ENCODE assay signal across 9 cellular contexts in the genomic region with DNA sequence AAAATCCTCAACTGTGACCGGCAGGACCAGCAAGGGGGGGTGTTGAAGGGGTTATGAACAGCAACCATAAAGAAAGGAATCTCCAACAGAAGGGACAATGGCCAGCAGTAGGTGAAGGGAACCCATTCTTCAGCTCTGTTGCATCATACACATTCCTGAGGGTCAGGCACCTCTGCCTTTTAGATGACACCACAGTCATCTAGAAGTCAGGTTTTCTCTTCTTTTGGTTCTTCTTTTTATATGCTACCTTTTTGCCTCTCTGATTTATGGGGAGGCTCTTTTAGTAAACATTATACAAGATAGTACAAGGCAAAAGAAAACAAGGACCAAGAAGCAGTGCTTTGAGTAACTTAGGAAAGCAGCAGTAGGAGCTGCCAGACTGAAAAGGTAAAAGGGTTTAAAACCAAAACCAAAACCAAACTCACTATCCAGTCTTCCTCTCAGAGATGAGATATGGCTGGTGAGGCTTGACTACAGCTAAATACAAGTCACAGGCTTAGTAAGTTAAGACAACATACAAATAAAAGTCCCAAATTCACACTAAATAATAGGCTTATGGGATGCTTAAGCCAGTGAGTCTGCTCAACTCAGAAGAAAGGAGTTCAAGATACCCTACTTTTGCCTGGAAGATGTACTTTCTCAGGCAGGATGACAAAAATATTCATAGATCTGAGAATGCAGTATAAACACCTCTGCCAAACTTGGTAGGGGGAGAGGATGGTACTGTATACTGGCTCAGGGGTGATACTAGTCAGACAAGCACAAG. TPM values are rescaled to one million over a fixed set of nuclear protein-coding genes. Genes with fewer than 3 reads are reported as not detected.
DNase-seq lines count a peak whose midpoint lies in the region; ATAC-seq and TF ChIP-seq lines count a peak whose summit lies in the region.
"Had no signal": no experiment of that assay in that cellular context is flagged by ENCODE, and none has a peak within 500 bp of the region (broad histone marks: within the 10 kb centered on the region; RNA-seq: fewer than 3 reads in every experiment).

No MANE protein-coding gene starts in this region.

- H4K91ac ChIP-seq in H9 (ENCODE audit: insufficient read length, low read depth, low read length), result no peak overlapping the region

- TF ChIP-seq CTCF in H9 (conservative IDR thresholded peaks at IDR 0.05) (no peak), left lung (IDR thresholded peaks at IDR 0.05) (no peak)

- H3T11ph ChIP-seq in H9 (ENCODE audit: low read length), result no peak overlapping the region

- H3K27ac Mint-ChIP-seq in H9, result peak overlapping the region; percentile 85 to 91 (median 90)

- H2BK20ac ChIP-seq in H9 (ENCODE audit: low read depth, low read length, poor library complexity, severe bottlenecking), result no peak overlapping the region

- no peaks in the 10 kb centered on the region for H4K20me1 ChIP-seq in H9 (ENCODE audit: control insufficient read depth, insufficient read depth, insufficient read length)

- H3K27ac ChIP-seq in H9 (ENCODE audit: insufficient read length, low read depth, low read length), result no peak overlapping the region
- H3K27ac ChIP-seq in mesendoderm (ENCODE audit: low read depth, low read length), result no peak overlapping the region
- H3K27ac ChIP-seq in left lung, result peak overlapping the region in 1 of 2 donors; percentile 37

- H3K4me3 ChIP-seq in mesendoderm (ENCODE audit: low read length), result no peak overlapping the region
- H3K4me3 ChIP-seq in left lung, result no peak overlapping the region

- DNase-seq in H9 (no peak), SW480 (ENCODE audit: low spot score) (peak; percentile 25), mesendoderm (peak; percentile 71), glomerular visceral epithelial cell (ENCODE audit: extremely low spot score) (no peak), left lung (no peak), NCI-H2227 treated with DMSO at 0.1 percent for 48 hours (lab: John Stamatoyannopoulos, UW) (no peak), NCI-H2107 treated with DMSO at 0.1 percent for 48 hours (lab: John Stamatoyannopoulos, UW; ENCODE audit: unreplicated experiment) (no peak)

- H3K23me2 ChIP-seq in H9 (ENCODE audit: insufficient read length, low read depth, low read length, poor library complexity, severe bottlenecking), result no peaks in the 10 kb centered on the region

- no peak overlapping the region for H3K23ac ChIP-seq in H9 (ENCODE audit: insufficient read length, low read depth, low read length)
- H3K23ac ChIP-seq in mesendoderm (ENCODE audit: low read length), result no peak overlapping the region

- H3K4me2 ChIP-seq in H9 (ENCODE audit: insufficient read depth, insufficient read length, low read length) (no peak overlapping the region), mesendoderm (ENCODE audit: low read length) (no peak overlapping the region)

- ATAC-seq in GM18870 (IDR thresholded peaks at IDR 0.05; ENCODE audit: unreplicated experiment), result peak; percentile 81
- no peak for ATAC-seq in left lung
- ATAC-seq: Panc1 had no signal

- H3K4me1 Mint-ChIP-seq in H9, result peaks cover 38 to 43% of the 10 kb centered on the region in 2 experiments

- H2AFZ ChIP-seq in H9 (ENCODE audit: low read length), result no peak overlapping the region

- no peak overlapping the region for H3K14ac ChIP-seq in H9 (ENCODE audit: insufficient read depth, low read length)

- H4K5ac ChIP-seq in H9 (ENCODE audit: insufficient read length, low read depth, low read length) (no peak overlapping the region), mesendoderm (ENCODE audit: low read length) (no peak overlapping the region)

- H3K4me1 ChIP-seq in H9 (ENCODE audit: insufficient read depth, low read length), result peaks cover 4% of the 10 kb centered on the region; the same call in 1 of the 2 replicates
- H3K4me1 ChIP-seq in mesendoderm (ENCODE audit: control insufficient read depth, low read depth, low read length), result peaks cover 2% of the 10 kb centered on the region
- no peaks in the 10 kb centered on the region for H3K4me1 ChIP-seq in left lung

- H3K56ac ChIP-seq in H9 (ENCODE audit: insufficient read length, low read depth, low read length) (no peak overlapping the region), mesendoderm (ENCODE audit: low read length) (no peak overlapping the region)

- H2BK120ac ChIP-seq in H9 (ENCODE audit: low read depth, low read length, poor library complexity, severe bottlenecking), result no peak overlapping the region
- no peak overlapping the region for H2BK120ac ChIP-seq in mesendoderm (ENCODE audit: low read depth, low read length)

- intact Hi-C loops in left lung (cut with DNase I), result no loop called here

- H3K27me3 ChIP-seq in H9 (ENCODE audit: insufficient read depth, low read length), result no peaks in the 10 kb centered on the region
- no peaks in the 10 kb centered on the region for H3K27me3 ChIP-seq in mesendoderm (ENCODE audit: insufficient read depth, low read length, poor library complexity)
- no peaks in the 10 kb centered on the region for H3K27me3 ChIP-seq in left lung

- no peak overlapping the region for H4K8ac ChIP-seq in H9 (replicated peaks; ENCODE audit: insufficient read length, low read depth, low read length)
- no peak overlapping the region for H4K8ac ChIP-seq in mesendoderm (ENCODE audit: low read depth, low read length)

- no peaks in the 10 kb centered on the region for H3K27me3 Mint-ChIP-seq in H9 (ENCODE audit: low read depth)

- H2BK12ac ChIP-seq in H9 (ENCODE audit: insufficient read length, low read depth, low read length), result no peak overlapping the region

- H3K18ac ChIP-seq in H9 (ENCODE audit: insufficient read length, low read depth, low read length) (no peak overlapping the region), mesendoderm (ENCODE audit: low read length) (no peak overlapping the region)

- H3K9ac ChIP-seq in H9 (ENCODE audit: extremely low read depth, insufficient read length, low read length) (no peak overlapping the region), mesendoderm (ENCODE audit: low read length) (no peak overlapping the region)

- no peak overlapping the region for H3K4me3 Mint-ChIP-seq in H9

- H2BK5ac ChIP-seq in H9 (ENCODE audit: insufficient read length, low read length) (no peak overlapping the region), mesendoderm (ENCODE audit: low read length) (no peak overlapping the region)

- H3K9me3 ChIP-seq in H9 (ENCODE audit: control insufficient read depth, low read depth, low read length) (no peaks in the 10 kb centered on the region), left lung (no peaks in the 10 kb centered on the region)

- no peaks in the 10 kb centered on the region for H3K79me1 ChIP-seq in H9 (ENCODE audit: insufficient read depth, low read depth, low read length, poor library complexity, severe bottlenecking)
- no peaks in the 10 kb centered on the region for H3K79me1 ChIP-seq in mesendoderm (ENCODE audit: low read length)

- H2BK15ac ChIP-seq in H9 (ENCODE audit: low read depth, low read length), result no peak overlapping the region
- H2BK15ac ChIP-seq in mesendoderm (replicated peaks; ENCODE audit: low read depth), result no peak overlapping the region

- H3K36me3 Mint-ChIP-seq in H9 (ENCODE audit: insufficient read depth in 1 of 3, low read depth in 3 of 3), result peaks cover 11 to 48% (median 30%) of the 10 kb centered on the region in 3 experiments; a peak in 6 of 7 replicates

- H2AK5ac ChIP-seq in H9 (ENCODE audit: insufficient read length, low read length) (no peak overlapping the region), mesendoderm (ENCODE audit: low read length) (no peak overlapping the region)

- no peaks in the 10 kb centered on the region for H3K9me3 Mint-ChIP-seq in H9

- no peaks in the 10 kb centered on the region for H3K79me2 ChIP-seq in H9 (ENCODE audit: insufficient read depth, low read length)
- H3K79me2 ChIP-seq in mesendoderm (ENCODE audit: control insufficient read depth, insufficient read depth, low read length), result no peaks in the 10 kb centered on the region

- WGBS in H9 (ENCODE audit: extremely low coverage, insufficient read length, low lambda C conversion rate), result no CpG with 5 or more reads among the region's 1 CpG
- no CpG with 5 or more reads among the region's 1 CpG for WGBS in mesendoderm (ENCODE audit: extremely low coverage, insufficient coverage, low lambda C conversion rate)

- H3K4ac ChIP-seq in H9 (ENCODE audit: low read depth, low read length) (no peak overlapping the region), mesendoderm (ENCODE audit: low read depth, low read length) (no peak overlapping the region)

- H3K36me3 ChIP-seq in mesendoderm (ENCODE audit: control insufficient read depth, insufficient read depth, low read length) (peaks cover 5% of the 10 kb centered on the region), left lung (peaks cover 2 to 75% of the 10 kb centered on the region in 2 donors)

RNA-seq across cellular contexts. Expression of gene TEX38, which starts 4.1 kb away (rescaled TPM):
- total RNA-seq in H9 (2021) (not detected in 2 replicates), left lung (not detected)
- polyA plus RNA-seq in mesendoderm (2013, experiment 1 of 2), result 0.06 TPM
- polyA plus RNA-seq in mesendoderm (2013, experiment 2 of 2), result not detected

RNA-seq across cellular contexts. Expression of gene ATPAF1, which starts 7.6 kb away (rescaled TPM):
- total RNA-seq in H9 (2021), result 57.3 and 59.6 TPM in 2 replicates
- 40.9 TPM for polyA plus RNA-seq in mesendoderm (2013, experiment 1 of 2)
- polyA plus RNA-seq in mesendoderm (2013, experiment 2 of 2), result 40.2 TPM
- total RNA-seq in left lung, result 10 to 100 TPM; 34.3 to 45.2 TPM

RNA-seq across cellular contexts. Expression of gene EFCAB14, which starts 43.2 kb away (rescaled TPM):
- total RNA-seq in H9 (2021) (41.6 and 42.2 TPM in 2 replicates), left lung (100 to 1,000 TPM; 102 to 110 TPM)
- polyA plus RNA-seq in mesendoderm (2013, experiment 1 of 2), result 26.7 TPM
- 27.1 TPM for polyA plus RNA-seq in mesendoderm (2013, experiment 2 of 2)

RNA-seq across cellular contexts. Expression of gene MOB3C, which starts 59.1 kb away (rescaled TPM):
- total RNA-seq in H9 (2021) (3.2 and 4.1 TPM in 2 replicates), left lung (10 to 100 TPM; 16.0 to 21.3 TPM)
- 0.58 TPM for polyA plus RNA-seq in mesendoderm (2013, experiment 1 of 2)
- 0.67 TPM for polyA plus RNA-seq in mesendoderm (2013, experiment 2 of 2)

Comparison
In these comparisons a context has a peak if more than half of its experiments do, and no peak if none do; other contexts are left out.
1. DNase-seq: peak in SW480 (single experiment) and mesendoderm (single experiment); none in H9 (single experiment), glomerular visceral epithelial cell (single experiment), left lung (0 of 2), NCI-H2227 treated with DMSO at 0.1 percent for 48 hours (single experiment) and NCI-H2107 treated with DMSO at 0.1 percent for 48 hours (single experiment).